ENCODE assay signal across 3 cellular contexts in the genomic region with DNA sequence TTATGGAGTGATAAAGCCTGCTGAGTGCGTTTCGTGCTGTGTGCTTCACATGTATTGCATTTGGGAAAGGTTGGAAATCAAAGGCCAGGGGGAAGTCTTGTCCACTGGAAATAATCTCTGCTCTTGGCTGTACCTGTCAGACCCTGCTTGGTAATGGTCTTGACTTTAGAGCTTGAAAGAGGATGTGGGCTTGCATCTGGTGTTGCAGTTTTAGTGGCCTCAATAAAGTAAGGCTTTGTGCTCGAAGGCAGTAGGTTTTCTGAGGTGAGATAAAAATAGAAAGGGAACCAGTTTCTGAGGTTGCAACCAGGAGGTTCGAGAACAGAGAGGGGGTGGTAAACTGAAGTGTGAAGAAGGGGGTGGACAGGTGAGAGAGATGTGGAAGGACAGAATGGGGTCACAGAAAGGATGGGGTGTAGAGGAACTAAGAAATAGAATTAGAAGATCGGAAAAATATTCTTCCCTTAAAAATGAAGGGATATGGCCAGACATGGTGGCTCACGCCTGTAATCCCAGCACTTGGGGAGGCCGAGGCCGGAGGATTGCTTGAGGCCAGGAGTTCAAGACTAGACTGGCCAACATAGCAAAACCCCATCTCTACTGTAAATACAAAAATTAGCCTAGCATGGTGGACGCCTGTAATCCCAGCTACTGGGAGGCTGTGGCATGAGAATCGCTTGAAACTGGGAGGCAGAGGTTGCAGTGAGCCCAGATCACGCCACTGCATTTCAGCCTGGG.
TF ChIP-seq lines count a peak whose summit lies in the region.

No MANE protein-coding gene starts in this region.

TF ChIP-seq in SK-N-SH, 30 proteins besides CTCF, POLR2A, EP300 and RAD21 (continues in another document):
- no peak for TF ChIP-seq TCF12 (IDR thresholded peaks at IDR 0.05)
- no peak for TF ChIP-seq FOXJ3 (CRISPR knock-in tag; IDR thresholded peaks at IDR 0.05)
- no peak for TF ChIP-seq SMC3 (IDR thresholded peaks at IDR 0.05; ENCODE audit: low read depth, low read length)
- TF ChIP-seq FOSL2 (IDR thresholded peaks at IDR 0.05; ENCODE audit: borderline replicate concordance, low read depth), result no peak
- TF ChIP-seq, protein P1, sequence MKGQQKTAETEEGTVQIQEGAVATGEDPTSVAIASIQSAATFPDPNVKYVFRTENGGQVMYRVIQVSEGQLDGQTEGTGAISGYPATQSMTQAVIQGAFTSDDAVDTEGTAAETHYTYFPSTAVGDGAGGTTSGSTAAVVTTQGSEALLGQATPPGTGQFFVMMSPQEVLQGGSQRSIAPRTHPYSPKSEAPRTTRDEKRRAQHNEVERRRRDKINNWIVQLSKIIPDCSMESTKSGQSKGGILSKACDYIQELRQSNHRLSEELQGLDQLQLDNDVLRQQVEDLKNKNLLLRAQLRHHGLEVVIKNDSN (IDR thresholded peaks at IDR 0.05; ENCODE audit: borderline replicate concordance, low read depth), result no peak
- no peak for TF ChIP-seq MXI1 (IDR thresholded peaks at IDR 0.05; ENCODE audit: low read depth, low read length)
- TF ChIP-seq MEF2A (IDR thresholded peaks at IDR 0.05; ENCODE audit: borderline replicate concordance, low read depth), result no peak
- TF ChIP-seq NRF1 (IDR thresholded peaks at IDR 0.05; ENCODE audit: low read depth, low read length), result no peak
- TF ChIP-seq, protein P2, sequence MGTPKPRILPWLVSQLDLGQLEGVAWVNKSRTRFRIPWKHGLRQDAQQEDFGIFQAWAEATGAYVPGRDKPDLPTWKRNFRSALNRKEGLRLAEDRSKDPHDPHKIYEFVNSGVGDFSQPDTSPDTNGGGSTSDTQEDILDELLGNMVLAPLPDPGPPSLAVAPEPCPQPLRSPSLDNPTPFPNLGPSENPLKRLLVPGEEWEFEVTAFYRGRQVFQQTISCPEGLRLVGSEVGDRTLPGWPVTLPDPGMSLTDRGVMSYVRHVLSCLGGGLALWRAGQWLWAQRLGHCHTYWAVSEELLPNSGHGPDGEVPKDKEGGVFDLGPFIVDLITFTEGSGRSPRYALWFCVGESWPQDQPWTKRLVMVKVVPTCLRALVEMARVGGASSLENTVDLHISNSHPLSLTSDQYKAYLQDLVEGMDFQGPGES (IDR thresholded peaks at IDR 0.05; ENCODE audit: low read depth, low read length), result no peak
- no peak for TF ChIP-seq CHD2 (IDR thresholded peaks at IDR 0.05; ENCODE audit: low read length, partially characterized antibody)
- TF ChIP-seq RXRA (IDR thresholded peaks at IDR 0.05; ENCODE audit: borderline replicate concordance, low read depth), result no peak
- TF ChIP-seq TAF1 (IDR thresholded peaks at IDR 0.05; ENCODE audit: borderline replicate concordance, low read depth, low read length), result no peak
- TF ChIP-seq, protein P3, sequence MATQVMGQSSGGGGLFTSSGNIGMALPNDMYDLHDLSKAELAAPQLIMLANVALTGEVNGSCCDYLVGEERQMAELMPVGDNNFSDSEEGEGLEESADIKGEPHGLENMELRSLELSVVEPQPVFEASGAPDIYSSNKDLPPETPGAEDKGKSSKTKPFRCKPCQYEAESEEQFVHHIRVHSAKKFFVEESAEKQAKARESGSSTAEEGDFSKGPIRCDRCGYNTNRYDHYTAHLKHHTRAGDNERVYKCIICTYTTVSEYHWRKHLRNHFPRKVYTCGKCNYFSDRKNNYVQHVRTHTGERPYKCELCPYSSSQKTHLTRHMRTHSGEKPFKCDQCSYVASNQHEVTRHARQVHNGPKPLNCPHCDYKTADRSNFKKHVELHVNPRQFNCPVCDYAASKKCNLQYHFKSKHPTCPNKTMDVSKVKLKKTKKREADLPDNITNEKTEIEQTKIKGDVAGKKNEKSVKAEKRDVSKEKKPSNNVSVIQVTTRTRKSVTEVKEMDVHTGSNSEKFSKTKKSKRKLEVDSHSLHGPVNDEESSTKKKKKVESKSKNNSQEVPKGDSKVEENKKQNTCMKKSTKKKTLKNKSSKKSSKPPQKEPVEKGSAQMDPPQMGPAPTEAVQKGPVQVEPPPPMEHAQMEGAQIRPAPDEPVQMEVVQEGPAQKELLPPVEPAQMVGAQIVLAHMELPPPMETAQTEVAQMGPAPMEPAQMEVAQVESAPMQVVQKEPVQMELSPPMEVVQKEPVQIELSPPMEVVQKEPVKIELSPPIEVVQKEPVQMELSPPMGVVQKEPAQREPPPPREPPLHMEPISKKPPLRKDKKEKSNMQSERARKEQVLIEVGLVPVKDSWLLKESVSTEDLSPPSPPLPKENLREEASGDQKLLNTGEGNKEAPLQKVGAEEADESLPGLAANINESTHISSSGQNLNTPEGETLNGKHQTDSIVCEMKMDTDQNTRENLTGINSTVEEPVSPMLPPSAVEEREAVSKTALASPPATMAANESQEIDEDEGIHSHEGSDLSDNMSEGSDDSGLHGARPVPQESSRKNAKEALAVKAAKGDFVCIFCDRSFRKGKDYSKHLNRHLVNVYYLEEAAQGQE (IDR thresholded peaks at IDR 0.05; ENCODE audit: low read depth, low read length), result no peak
- no peak for TF ChIP-seq POLR2AphosphoS5 (IDR thresholded peaks at IDR 0.05; ENCODE audit: low read depth, low read length)
- no peak for TF ChIP-seq TEAD4 (IDR thresholded peaks at IDR 0.05; ENCODE audit: borderline replicate concordance, insufficient read depth)

TF ChIP-seq in SK-N-SH treated with all-trans-retinoic acid at 6 μM for 48 hours, 23 proteins besides CTCF, POLR2A, EP300 and RAD21:
- no peak for TF ChIP-seq ZNF565 (CRISPR knock-in tag; conservative IDR thresholded peaks at IDR 0.05; ENCODE audit: low read depth)
- no peak for TF ChIP-seq ZFP30 (CRISPR knock-in tag; IDR thresholded peaks at IDR 0.05)
- no peak for TF ChIP-seq OSR1 (CRISPR knock-in tag; IDR thresholded peaks at IDR 0.05)
- TF ChIP-seq, protein P4, sequence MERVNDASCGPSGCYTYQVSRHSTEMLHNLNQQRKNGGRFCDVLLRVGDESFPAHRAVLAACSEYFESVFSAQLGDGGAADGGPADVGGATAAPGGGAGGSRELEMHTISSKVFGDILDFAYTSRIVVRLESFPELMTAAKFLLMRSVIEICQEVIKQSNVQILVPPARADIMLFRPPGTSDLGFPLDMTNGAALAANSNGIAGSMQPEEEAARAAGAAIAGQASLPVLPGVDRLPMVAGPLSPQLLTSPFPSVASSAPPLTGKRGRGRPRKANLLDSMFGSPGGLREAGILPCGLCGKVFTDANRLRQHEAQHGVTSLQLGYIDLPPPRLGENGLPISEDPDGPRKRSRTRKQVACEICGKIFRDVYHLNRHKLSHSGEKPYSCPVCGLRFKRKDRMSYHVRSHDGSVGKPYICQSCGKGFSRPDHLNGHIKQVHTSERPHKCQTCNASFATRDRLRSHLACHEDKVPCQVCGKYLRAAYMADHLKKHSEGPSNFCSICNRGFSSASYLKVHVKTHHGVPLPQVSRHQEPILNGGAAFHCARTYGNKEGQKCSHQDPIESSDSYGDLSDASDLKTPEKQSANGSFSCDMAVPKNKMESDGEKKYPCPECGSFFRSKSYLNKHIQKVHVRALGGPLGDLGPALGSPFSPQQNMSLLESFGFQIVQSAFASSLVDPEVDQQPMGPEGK (CRISPR knock-in tag; IDR thresholded peaks at IDR 0.05; ENCODE audit: borderline replicate concordance), result no peak
- no peak for TF ChIP-seq GLIS3 (CRISPR knock-in tag; IDR thresholded peaks at IDR 0.05)
TF ChIP-seq in SK-N-SH treated with all-trans-retinoic acid at 6 μM for 48 hours: peak in this region for 0.

TF ChIP-seq in endothelial cell of umbilical vein, 7 proteins besides CTCF, POLR2A, EP300 and RAD21:
- no peak for TF ChIP-seq EZH2 (IDR thresholded peaks at IDR 0.05; ENCODE audit: borderline replicate concordance, low read depth, low read length, severe bottlenecking)
- TF ChIP-seq MYC (IDR thresholded peaks at IDR 0.05; ENCODE audit: low read depth, low read length), result no peak
- TF ChIP-seq FOS (IDR thresholded peaks at IDR 0.05; ENCODE audit: borderline replicate concordance, insufficient read depth, low read length), result no peak
- no peak for TF ChIP-seq GATA2 (IDR thresholded peaks at IDR 0.05; ENCODE audit: insufficient read depth, insufficient read length, low read depth, low read length)
- no peak for TF ChIP-seq POLR2AphosphoS5 (IDR thresholded peaks at IDR 0.05; ENCODE audit: insufficient read depth, low read depth, low read length)
- TF ChIP-seq, protein P5, sequence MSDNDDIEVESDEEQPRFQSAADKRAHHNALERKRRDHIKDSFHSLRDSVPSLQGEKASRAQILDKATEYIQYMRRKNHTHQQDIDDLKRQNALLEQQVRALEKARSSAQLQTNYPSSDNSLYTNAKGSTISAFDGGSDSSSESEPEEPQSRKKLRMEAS (IDR thresholded peaks at IDR 0.05; ENCODE audit: insufficient read depth, insufficient read length), result no peak
- no peak for TF ChIP-seq JUN (IDR thresholded peaks at IDR 0.05; ENCODE audit: borderline replicate concordance, insufficient read depth, insufficient read length, low read depth)
